8 cellular contexts compared by ENCODE assay signal in genomic region chr11:236774-237767, GRCh38. TPM values are rescaled to one million over a fixed set of nuclear protein-coding genes. Genes with fewer than 3 reads are reported as not detected.
DNase-seq lines count a peak whose midpoint lies in the region; ATAC-seq, FAIRE-seq and TF ChIP-seq lines count a peak whose summit lies in the region.

PSMD13 (plus strand) TSS chr11:236976; CDS start chr11:237050, 74 bp downstream.

- peak; percentile 52 for TF ChIP-seq POLR2A in A549 (IDR thresholded peaks at IDR 0.05; ENCODE audit: low read length)

- H3K27me3 Mint-ChIP-seq in central memory CD8-positive, alpha-beta T cell = no peaks in the 10 kb centered on the region

- H3K36me3 Mint-ChIP-seq in central memory CD8-positive, alpha-beta T cell (ENCODE audit: insufficient read depth) = peaks cover 37% of the 10 kb centered on the region

- H3K4me1 Mint-ChIP-seq in central memory CD8-positive, alpha-beta T cell = peaks cover 42% of the 10 kb centered on the region

- DNase-seq in A549 (ENCODE audit: low read depth in 1 of 2, low spot score in 1 of 2) (peak; percentile 77 to 93), NCI-H2171 treated with DMSO at 0.1 percent for 48 hours (lab: John Stamatoyannopoulos, UW) (peak; percentile 69), keratinocyte (ENCODE audit: low read depth, low spot score) (no peak)
- peak; percentile 74 to 82 for DNase-seq in central memory CD8-positive, alpha-beta T cell (ENCODE audit: low spot score in 2 of 2)
- DNase-seq in stimulated activated CD4-positive, alpha-beta T cell treated with anti-CD3 and anti-CD28 coated beads, Interleukin-15, amount 100 ng/mL, for 1 hour (ENCODE audit: low read depth in 1 of 2, low spot score in 1 of 2) = peak; percentile 72 to 82

- POLR2A ChIA-PET in A549 (lab: Yijun Ruan, JAX) = interaction anchor here (0.6 to 2.3 kb wide), 5 partner anchors 13 to 275 kb away, joined by 3 to 8 read pairs (median 4); partner anchors contain the start of genes BET1L and RIC8A

- H3K27ac ChIP-seq in A549 (peak within 1 kb of the TSS; percentile 95 to 96), keratinocyte (ENCODE audit: control insufficient read depth, insufficient read depth, low read length) (peak within 1 kb of the TSS; percentile 99)

- H3K9me3 ChIP-seq in A549 (no peaks in the 10 kb centered on the region), keratinocyte (ENCODE audit: control insufficient read depth, low read depth, low read length) (no peaks in the 10 kb centered on the region)

- no peaks in the 10 kb centered on the region for H4K20me1 ChIP-seq in keratinocyte (ENCODE audit: control insufficient read depth, extremely low read depth, insufficient read depth, low read length)

- CTCF ChIA-PET in A549 (lab: Yijun Ruan, JAX) = interaction anchor here (0.6 to 2.0 kb wide), 6 partner anchors 14 to 211 kb away, joined by 3 to 17 read pairs (median 3); no protein-coding TSS in a partner anchor

- TF ChIP-seq CTCF in A549 (IDR thresholded peaks at IDR 0.05) = no peak
- TF ChIP-seq CTCF in keratinocyte (optimal IDR thresholded peaks at IDR 0.05 in 1 of 3, IDR thresholded peaks at IDR 0.05 in 1 of 3, conservative IDR thresholded peaks at IDR 0.05 in 1 of 3; ENCODE audit: extremely low read depth in 1 of 3, insufficient read depth in 2 of 3, low read length in 3 of 3) = no peak

- peak; percentile 93 to 97 for ATAC-seq in A549
- ATAC-seq in GM18517 (IDR thresholded peaks at IDR 0.05; ENCODE audit: unreplicated experiment) = peak; percentile 67
- peak; percentile 84 for ATAC-seq in HG03045 (IDR thresholded peaks at IDR 0.05; ENCODE audit: unreplicated experiment)
- peak; percentile 85 to 87 for ATAC-seq in activated CD4-positive, CD25-positive, alpha-beta regulatory T cell treated with anti-CD3 and anti-CD28 coated beads, Interleukin-2, amount 50 U/mL, for 24 hours
- peak; percentile 84 for ATAC-seq in central memory CD8-positive, alpha-beta T cell (replicated peaks; ENCODE audit: extremely low read depth, poor library complexity, severe bottlenecking)

- dilution Hi-C loops in keratinocyte (cut with MboI; ENCODE audit: extremely low pct_ligation_motif_present, low sequenced_read_pairs) = no loop called here

- H3K4me1 ChIP-seq in A549 = peaks cover 17% of the 10 kb centered on the region; the same call in 2 of the 3 replicates
- H3K4me1 ChIP-seq in keratinocyte (ENCODE audit: control insufficient read depth, extremely low read depth, insufficient read depth, low read length) = peaks cover 12% of the 10 kb centered on the region

- H2AFZ ChIP-seq in keratinocyte (ENCODE audit: control insufficient read depth, low read length) = peak within 1 kb of the TSS; percentile 91

- TF ChIP-seq RAD21 in A549 (conservative IDR thresholded peaks at IDR 0.05 in 1 of 2, IDR thresholded peaks at IDR 0.05 in 1 of 2) = no peak

- 6% methylated on average over 22 of the region's 62 CpGs for WGBS in A549 (ENCODE audit: missing lambda C conversion rate)

- H3K27me3 ChIP-seq in keratinocyte (ENCODE audit: control insufficient read depth, extremely low read depth, insufficient read depth, low read length) = no peaks in the 10 kb centered on the region

- FAIRE-seq in A549 (lab: Jason Lieb, UNC) = no peak
- FAIRE-seq in keratinocyte (lab: Jason Lieb, UNC) = peak; percentile 34

- peaks cover 13 to 16% of the 10 kb centered on the region in 2 experiments for H3K36me3 ChIP-seq in keratinocyte (ENCODE audit: control insufficient read depth in 2 of 2, extremely low read depth in 1 of 2, insufficient read depth in 2 of 2, low read length in 2 of 2)

- TF ChIP-seq EP300 in A549 (IDR thresholded peaks at IDR 0.05) = no peak

- H3K79me2 ChIP-seq in keratinocyte (ENCODE audit: control insufficient read depth, insufficient read depth, low read length) = peaks cover 58% of the 10 kb centered on the region

- H3K4me3 ChIP-seq in A549 (peak within 1 kb of the TSS; percentile 91), keratinocyte (ENCODE audit: control insufficient read depth in 2 of 3, extremely low read depth in 1 of 3, insufficient read depth in 2 of 3, low read depth in 1 of 3, low read length in 3 of 3) (peak within 1 kb of the TSS; percentile 97 to 99 (median 98))

- no peaks in the 10 kb centered on the region for H3K9me3 Mint-ChIP-seq in central memory CD8-positive, alpha-beta T cell

- no peaks in the 10 kb centered on the region for H3K9me1 ChIP-seq in keratinocyte (ENCODE audit: control insufficient read depth, extremely low read depth, insufficient read depth, low read length)

- H3K4me2 ChIP-seq in A549 = peak within 1 kb of the TSS; percentile 99
- H3K4me2 ChIP-seq in keratinocyte (ENCODE audit: control insufficient read depth, extremely low read depth, insufficient read depth, low read depth, low read length) = peak within 1 kb of the TSS; percentile 100

- H3K9ac ChIP-seq in keratinocyte (ENCODE audit: control insufficient read depth, extremely low read depth, insufficient read depth, low read length) = peak within 1 kb of the TSS; percentile 92

- peak within 1 kb of the TSS; percentile 95 for H3K4me3 Mint-ChIP-seq in central memory CD8-positive, alpha-beta T cell

- H3K27ac Mint-ChIP-seq in central memory CD8-positive, alpha-beta T cell (ENCODE audit: low read depth) = peak within 1 kb of the TSS; percentile 97

TF ChIP-seq in A549, 52 proteins besides CTCF, POLR2A, EP300 and RAD21:
- TF ChIP-seq NFE2L2 (conservative IDR thresholded peaks at IDR 0.05; ENCODE audit: low read length) = no peak
- TF ChIP-seq FOSB (CRISPR knock-in tag; IDR thresholded peaks at IDR 0.05) = 0 out of 2 replicates have a peak, but pooled peaks have one; percentile 28
- no peak; the same call in 1 of the 2 replicates for TF ChIP-seq MAX (IDR thresholded peaks at IDR 0.05)
- peak; percentile 9 to 40; a peak in 3 of 5 replicates for TF ChIP-seq JUN (IDR thresholded peaks at IDR 0.05)
- TF ChIP-seq HOXA7 (CRISPR knock-in tag; IDR thresholded peaks at IDR 0.05) = 0 out of 2 replicates have a peak, but pooled peaks have one; percentile 17
- TF ChIP-seq KDM5A (IDR thresholded peaks at IDR 0.05) = peak; percentile 72
- 0 out of 2 replicates have a peak, but pooled peaks have one; percentile 61 for TF ChIP-seq E2F6 (IDR thresholded peaks at IDR 0.05; ENCODE audit: borderline replicate concordance, low read depth)
- no peak for TF ChIP-seq HES2 (IDR thresholded peaks at IDR 0.05)
- TF ChIP-seq BCL3 (IDR thresholded peaks at IDR 0.05) = peak; percentile 25; the same call in 1 of the 3 replicates
- peak; percentile 55 for TF ChIP-seq PHF8 (IDR thresholded peaks at IDR 0.05; ENCODE audit: borderline replicate concordance, low read depth)
TF ChIP-seq in A549: peak in this region for 7.

RNA-seq across cellular contexts. Expression of gene PSMD13, which starts in this region (rescaled TPM):
- polyA plus RNA-seq in A549 (2011; rRNA removed) (144 and 153 TPM in 2 replicates), A549 (2017; fragmentation: RNase III; extraction: RNeasy Plus Mini Kit Qiagen cat#74134 plus additional on column Dnase treatment) (198 to 215 TPM (median 198 TPM) in 3 replicates), keratinocyte (165 to 221 TPM (median 184 TPM) in 3 replicates)
- 153 and 180 TPM in 2 replicates for polyA plus RNA-seq in A549 (2012; cell fraction: cytosol; rRNA removed)
- 121 and 157 TPM in 2 replicates for polyA plus RNA-seq in A549 (2012; cell fraction: nucleus; rRNA removed)
- 67.3 and 71.2 TPM in 2 replicates for polyA minus RNA-seq in A549 (2011; rRNA and poly(A)+ RNA removed)
- polyA plus RNA-seq in keratinocyte (2011; ENCODE audit: low read depth) = 121 TPM
- polyA plus RNA-seq in keratinocyte (2011; cell fraction: cytosol; rRNA removed) = 141 and 146 TPM in 2 replicates
- polyA plus RNA-seq in keratinocyte (2011; cell fraction: nucleus; rRNA removed) = 134 and 140 TPM in 2 replicates
- polyA plus RNA-seq in keratinocyte (2012; ENCODE audit: low replicate concordance) = 110 and 192 TPM in 2 replicates
- 84.0 to 98.0 TPM (median 92.6 TPM) in 3 replicates for polyA minus RNA-seq in keratinocyte
- 78.8 TPM for polyA minus RNA-seq in keratinocyte (2011; cell fraction: cytosol; rRNA and poly(A)+ RNA removed)
- polyA minus RNA-seq in keratinocyte (2011; cell fraction: nucleus; rRNA and poly(A)+ RNA removed) = 49.9 and 56.8 TPM in 2 replicates
